8 cellular contexts compared by ENCODE assay signal in the genomic region with DNA sequence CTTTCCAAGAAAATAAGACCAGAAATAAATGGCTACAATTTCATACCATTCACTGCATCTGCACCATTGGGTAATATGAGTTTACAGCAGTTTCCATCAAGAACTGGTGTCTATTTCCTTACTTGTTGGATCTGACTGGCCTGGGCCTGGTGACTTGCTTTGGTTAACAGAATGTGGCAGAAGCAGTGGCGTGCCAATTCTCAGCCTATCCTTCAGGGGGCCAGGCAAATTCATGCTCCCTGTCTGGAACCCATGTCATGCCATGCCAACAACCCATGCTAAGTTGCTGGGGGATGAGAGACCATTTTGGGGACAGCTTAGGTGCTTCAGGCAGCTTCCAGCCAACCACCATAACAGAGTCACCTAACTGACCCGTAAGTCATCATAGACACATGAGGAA.
"Had no signal": no experiment of that assay in that cellular context is flagged by ENCODE, and none has a peak within 500 bp of the region (broad histone marks: within the 10 kb centered on the region; RNA-seq: fewer than 3 reads in every experiment).

No MANE protein-coding gene starts in this region.

- H3K27ac ChIP-seq: GM23248 had no signal

- H3K4me3 Mint-ChIP-seq: HFFc6 had no signal

- H3K9me3 Mint-ChIP-seq: HFFc6 had no signal

- H3K9ac ChIP-seq: GM23248 had no signal

- ATAC-seq: K562 had no signal

- H3K4me3 ChIP-seq: GM23248, K562 had no signal

- H3K27ac Mint-ChIP-seq: HFFc6 had no signal

- DNase-seq: GM23248, GOT3, H7, HCEC 1CT, HFFc6, IMR-90, KG1 had no signal

- H2AFZ ChIP-seq: GM23248 had no signal
